1 cellular context compared by ENCODE assay signal in genomic region chr1:6259491-6260362, GRCh38.
TF ChIP-seq lines count a peak whose summit lies in the region.

No MANE protein-coding gene starts in this region.

TF ChIP-seq in K562, 482 proteins besides CTCF, POLR2A, EP300 and RAD21 (continued from another document):
- TF ChIP-seq SRSF3 (IDR thresholded peaks at IDR 0.05; ENCODE audit: insufficient read depth, low read length) (no peak), ZNF318 (IDR thresholded peaks at IDR 0.05; ENCODE audit: borderline replicate concordance in 1 of 2, low read depth in 1 of 2) (no peak), MCM7 (IDR thresholded peaks at IDR 0.05) (no peak), NFYB (IDR thresholded peaks at IDR 0.05; ENCODE audit: extremely low read depth, insufficient read length) (peak; percentile 79), USF2 (CRISPR knock-in tag; IDR thresholded peaks at IDR 0.05) (no peak), GTF3C2 (IDR thresholded peaks at IDR 0.05; ENCODE audit: borderline replicate concordance, extremely low read depth, insufficient read length) (no peak), CEBPG (CRISPR knock-in tag; IDR thresholded peaks at IDR 0.05) (peak; percentile 99), CEBPG (tag; conservative IDR thresholded peaks at IDR 0.05 in 1 of 2, IDR thresholded peaks at IDR 0.05 in 1 of 2) (peak; percentile 99 to 100), MECOM (CRISPR knock-in tag; IDR thresholded peaks at IDR 0.05) (no peak), PBX2 (CRISPR knock-in tag; IDR thresholded peaks at IDR 0.05; ENCODE audit: low read depth) (no peak), PBX2 (tag; conservative IDR thresholded peaks at IDR 0.05; ENCODE audit: low read depth) (no peak), HMG20B (CRISPR knock-in tag; IDR thresholded peaks at IDR 0.05) (no peak), E2F6 (IDR thresholded peaks at IDR 0.05; ENCODE audit: borderline replicate concordance in 1 of 2, extremely low read depth in 1 of 2, insufficient read depth in 1 of 2, insufficient read length in 1 of 2, low read depth in 1 of 2, low read length in 1 of 2, poor library complexity in 1 of 2, severe bottlenecking in 1 of 2) (peak in 1 of 2 experiments; percentile 75), VEZF1 (CRISPR knock-in tag; IDR thresholded peaks at IDR 0.05) (peak; percentile 80), HIVEP1 (CRISPR knock-in tag; IDR thresholded peaks at IDR 0.05) (no peak), FUS (optimal IDR thresholded peaks at IDR 0.05; ENCODE audit: low read depth, low read length) (no peak), CBX5 (IDR thresholded peaks at IDR 0.05; ENCODE audit: borderline replicate concordance, low read depth) (no peak), POU5F1 (IDR thresholded peaks at IDR 0.05; ENCODE audit: borderline replicate concordance, low read depth, low read length, partially characterized antibody) (no peak), CHD7 (IDR thresholded peaks at IDR 0.05; ENCODE audit: low read depth, low read length) (no peak)
TF ChIP-seq in K562: peak in this region for 43.
